8 cellular contexts compared by ENCODE assay signal in the genomic region with DNA sequence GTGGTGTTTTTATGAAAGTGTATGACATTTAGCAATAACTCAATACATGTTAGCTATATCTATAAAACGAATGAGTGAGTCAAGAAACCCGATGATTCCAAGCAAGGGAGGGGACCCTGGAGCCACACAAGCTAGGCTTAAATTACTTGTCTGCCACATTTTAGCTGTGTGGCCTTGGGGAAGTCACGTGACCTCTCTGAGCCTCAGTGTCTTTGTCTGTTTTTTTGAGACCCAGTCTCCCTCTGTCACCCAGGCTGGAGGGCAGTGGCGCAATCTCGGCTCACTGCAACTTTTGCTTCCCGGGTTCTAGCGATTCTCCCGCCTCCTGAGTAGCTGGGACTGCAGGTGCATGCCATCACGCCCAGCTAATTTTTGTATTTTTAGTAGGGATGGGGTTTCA.
"Had no signal": no experiment of that assay in that cellular context is flagged by ENCODE, and none has a peak within 500 bp of the region (broad histone marks: within the 10 kb centered on the region; RNA-seq: fewer than 3 reads in every experiment).

No MANE protein-coding gene starts in this region.

- DNase-seq: H9, HCEC 1CT, Karpas-422, KBM-7 had no signal

- H3K9ac ChIP-seq: KMS-11 had no signal

- FAIRE-seq: H1, H54 had no signal

- H3K4me3 Mint-ChIP-seq: GM23338, H9 had no signal

- H3K4me3 ChIP-seq: GM23338 had no signal

- H2AFZ ChIP-seq: GM23338 had no signal

- H3K27ac Mint-ChIP-seq: GM23338, H9 had no signal

- ATAC-seq: GM23338 had no signal

- H3K4me1 Mint-ChIP-seq: GM23338, H9 had no signal

- H3K27ac ChIP-seq: KMS-11 had no signal

- H3K4me2 ChIP-seq: GM23338, KMS-11 had no signal

- H3K9me3 Mint-ChIP-seq: H9 had no signal
